In genomic region chr19:5014941-5015340, GRCh38 we compare ENCODE assay signal across 7 cellular contexts.
"Had no signal": no experiment of that assay in that cellular context is flagged by ENCODE, and none has a peak within 500 bp of the region (broad histone marks: within the 10 kb centered on the region; RNA-seq: fewer than 3 reads in every experiment).

No MANE protein-coding gene starts in this region.

- H3K9ac ChIP-seq: GM23248 had no signal

- ATAC-seq: HCT116, K562 had no signal

- DNase-seq: GM23248, GOT3, H7, IMR-90 had no signal

- H3K9me3 ChIP-seq: HAP-1 had no signal

- H2AFZ ChIP-seq: GM23248 had no signal

- H3K4me3 ChIP-seq: GM23248, HAP-1, K562 had no signal

- H3K27ac ChIP-seq: GM23248 had no signal

- H3K4me1 ChIP-seq: HAP-1 had no signal
